ENCODE assay signal across 23 cellular contexts in the genomic region with DNA sequence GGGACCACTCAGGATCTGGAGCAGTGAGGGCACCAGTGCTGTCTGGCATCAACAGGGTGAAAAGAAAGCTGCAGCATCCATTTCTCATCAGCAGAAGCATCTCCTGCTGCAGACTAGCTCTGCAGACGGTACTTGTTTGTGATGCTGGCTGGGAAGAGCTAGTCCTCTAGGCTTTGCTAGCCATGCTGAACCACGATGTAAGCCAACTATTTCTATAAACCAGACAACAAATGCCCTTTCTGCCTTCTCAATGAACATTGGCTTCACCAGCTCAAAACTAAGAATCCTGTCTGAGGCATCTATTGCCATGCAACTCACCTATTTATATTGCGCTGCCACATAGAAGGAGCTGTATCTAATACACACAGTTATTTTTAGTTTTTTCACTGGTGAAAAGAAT.
DNase-seq lines count a peak whose midpoint lies in the region; ATAC-seq and TF ChIP-seq lines count a peak whose summit lies in the region.
"Had no signal": no experiment of that assay in that cellular context is flagged by ENCODE, and none has a peak within 500 bp of the region (broad histone marks: within the 10 kb centered on the region; RNA-seq: fewer than 3 reads in every experiment).

No MANE protein-coding gene starts in this region.

- H2AFZ ChIP-seq in H9 (ENCODE audit: low read length) = no peak overlapping the region
- H2AFZ ChIP-seq: parathyroid adenoma had no signal

- H3K4ac ChIP-seq in H9 (ENCODE audit: low read depth, low read length) = no peak overlapping the region

- no peaks in the 10 kb centered on the region for H3K9me3 Mint-ChIP-seq in H9
- H3K9me3 Mint-ChIP-seq: nephron progenitor cell; stimulated activated memory B cell treated with anti-CD40 and anti-IgM and Interleukin-4, amounts not matched to agents 10 μg/mL and 1 μg/mL and 100 μg/mL, for 72 hours had no signal

- TF ChIP-seq CTCF in H9 (conservative IDR thresholded peaks at IDR 0.05) = no peak

- peak overlapping the region; percentile 31 to 82 (median 40); a peak in 4 of 7 replicates for H3K27ac Mint-ChIP-seq in H9
- H3K27ac Mint-ChIP-seq: activated naive CD8-positive, alpha-beta T cell; stimulated activated memory B cell treated with anti-CD40 and anti-IgM and Interleukin-4, amounts not matched to agents 10 μg/mL and 1 μg/mL and 100 μg/mL, for 72 hours had no signal

- H3K56ac ChIP-seq in H9 (ENCODE audit: insufficient read length, low read depth, low read length) = no peak overlapping the region

- H2BK12ac ChIP-seq in H9 (ENCODE audit: insufficient read length, low read depth, low read length) = no peak overlapping the region

- no peaks in the 10 kb centered on the region for H3K27me3 Mint-ChIP-seq in H9 (ENCODE audit: low read depth)
- H3K27me3 Mint-ChIP-seq: stimulated activated memory B cell treated with anti-CD40 and anti-IgM and Interleukin-4, amounts not matched to agents 10 μg/mL and 1 μg/mL and 100 μg/mL, for 72 hours had no signal

- H3K4me3 ChIP-seq in endocrine pancreas (ENCODE audit: control insufficient read depth, insufficient read depth, low read length) = peak overlapping the region; percentile 53
- H3K4me3 ChIP-seq: mucosa of descending colon, sigmoid colon, testis, uterus had no signal

- no peak overlapping the region for H2BK5ac ChIP-seq in H9 (ENCODE audit: insufficient read length, low read length)

- no peaks in the 10 kb centered on the region for H3K79me1 ChIP-seq in H9 (ENCODE audit: insufficient read depth, low read depth, low read length, poor library complexity, severe bottlenecking)

- H3K4me2 ChIP-seq in H9 (ENCODE audit: insufficient read depth, insufficient read length, low read length) = no peak overlapping the region

- no peak overlapping the region for H3K14ac ChIP-seq in H9 (ENCODE audit: insufficient read depth, low read length)

- no peaks in the 10 kb centered on the region for H3K23me2 ChIP-seq in H9 (ENCODE audit: insufficient read length, low read depth, low read length, poor library complexity, severe bottlenecking)

- no peak overlapping the region for H3K23ac ChIP-seq in H9 (ENCODE audit: insufficient read length, low read depth, low read length)

- H4K8ac ChIP-seq in H9 (replicated peaks; ENCODE audit: insufficient read length, low read depth, low read length) = no peak overlapping the region

- no peak overlapping the region for H4K91ac ChIP-seq in H9 (ENCODE audit: insufficient read length, low read depth, low read length)

- peaks cover 44 to 46% of the 10 kb centered on the region in 2 experiments for H3K4me1 Mint-ChIP-seq in H9
- H3K4me1 Mint-ChIP-seq: stimulated activated memory B cell treated with anti-CD40 and anti-IgM and Interleukin-4, amounts not matched to agents 10 μg/mL and 1 μg/mL and 100 μg/mL, for 72 hours had no signal

- no peak overlapping the region for H3T11ph ChIP-seq in H9 (ENCODE audit: low read length)

- H3K36me3 Mint-ChIP-seq in H9 (ENCODE audit: insufficient read depth in 1 of 3, low read depth in 3 of 3) = peaks cover 0 to 2% (median 0%) of the 10 kb centered on the region in 3 experiments; a peak in 2 of 7 replicates
- H3K36me3 Mint-ChIP-seq: activated naive CD8-positive, alpha-beta T cell; stimulated activated memory B cell treated with anti-CD40 and anti-IgM and Interleukin-4, amounts not matched to agents 10 μg/mL and 1 μg/mL and 100 μg/mL, for 72 hours had no signal

- H4K5ac ChIP-seq in H9 (ENCODE audit: insufficient read length, low read depth, low read length) = no peak overlapping the region

- no peak for DNase-seq in H9
- DNase-seq in NCI-H69 (lab: John Stamatoyannopoulos, UW) = peak; percentile 19
- DNase-seq in renal cortical epithelial cell (ENCODE audit: low read depth) = peak; percentile 44
- no peak for DNase-seq in dedifferentiated amniotic fluid mesenchymal stem cell (ENCODE audit: extremely low spot score)
- DNase-seq: activated CD4-positive, alpha-beta T cell treated with anti-CD3 and anti-CD28 coated beads for 48 hours; activated CD8-positive, alpha-beta memory T cell treated with anti-CD3 and anti-CD28 coated beads for 24 hours; activated effector memory CD4-positive, alpha-beta T cell treated with Interleukin-2 at 50 U/mL for 16 hours; Calu3; central memory CD4-positive, alpha-beta T cell; NCI-H82; OCI-M1; sigmoid colon; stimulated activated CD4-positive, alpha-beta T cell treated with anti-CD3 and anti-CD28 coated beads, Interleukin-4, amount 100 ng/mL, for 4 hours; testis had no signal

- no peak overlapping the region for H2BK20ac ChIP-seq in H9 (ENCODE audit: low read depth, low read length, poor library complexity, severe bottlenecking)

- H4K20me1 ChIP-seq in H9 (ENCODE audit: control insufficient read depth, insufficient read depth, insufficient read length) = no peaks in the 10 kb centered on the region

- no peak overlapping the region for H2BK15ac ChIP-seq in H9 (ENCODE audit: low read depth, low read length)

- H2BK120ac ChIP-seq in H9 (ENCODE audit: low read depth, low read length, poor library complexity, severe bottlenecking) = no peak overlapping the region

- no peak overlapping the region for H3K4me3 Mint-ChIP-seq in H9
- H3K4me3 Mint-ChIP-seq: activated naive CD8-positive, alpha-beta T cell; nephron progenitor cell; stimulated activated memory B cell treated with anti-CD40 and anti-IgM and Interleukin-4, amounts not matched to agents 10 μg/mL and 1 μg/mL and 100 μg/mL, for 72 hours had no signal

- no peak overlapping the region for H3K18ac ChIP-seq in H9 (ENCODE audit: insufficient read length, low read depth, low read length)

- H3K27ac ChIP-seq in H9 (ENCODE audit: insufficient read length, low read depth, low read length) = no peak overlapping the region
- H3K27ac ChIP-seq: parathyroid adenoma, sigmoid colon, testis had no signal

- H3K4me1 ChIP-seq in H9 (ENCODE audit: insufficient read depth, low read length) = peaks cover 13% of the 10 kb centered on the region; the same call in 1 of the 2 replicates
- peaks cover 13% of the 10 kb centered on the region for H3K4me1 ChIP-seq in endocrine pancreas (ENCODE audit: control insufficient read depth, insufficient read depth, low read length)
- H3K4me1 ChIP-seq: parathyroid adenoma, testis had no signal

- H2AK5ac ChIP-seq in H9 (ENCODE audit: insufficient read length, low read length) = no peak overlapping the region

- WGBS in H9 (ENCODE audit: extremely low coverage, insufficient read length, low lambda C conversion rate) = no CpG with 5 or more reads among the region's 3 CpGs

- H3K9me3 ChIP-seq in H9 (ENCODE audit: control insufficient read depth, low read depth, low read length) (no peaks in the 10 kb centered on the region), endocrine pancreas (ENCODE audit: control insufficient read depth, low read length) (no peaks in the 10 kb centered on the region)
- H3K9me3 ChIP-seq: mucosa of descending colon, sigmoid colon, testis, uterus had no signal

- ATAC-seq in GM19324 (IDR thresholded peaks at IDR 0.05; ENCODE audit: low FRiP score, unreplicated experiment) = no peak
- no peak for ATAC-seq in GM21447 (IDR thresholded peaks at IDR 0.05; ENCODE audit: unreplicated experiment)
- ATAC-seq: mucosa of descending colon; stimulated activated memory B cell treated with anti-CD40 and anti-IgM and Interleukin-4, amounts not matched to agents 10 μg/mL and 1 μg/mL and 100 μg/mL, for 72 hours had no signal

- H3K36me3 ChIP-seq in endocrine pancreas (ENCODE audit: control insufficient read depth, insufficient read depth, low read length) = no peaks in the 10 kb centered on the region
- H3K36me3 ChIP-seq: sigmoid colon, uterus had no signal

- no peaks in the 10 kb centered on the region; the same call in 1 of the 2 replicates for H3K79me2 ChIP-seq in H9 (ENCODE audit: insufficient read depth, low read length)

- H3K27me3 ChIP-seq in H9 (ENCODE audit: insufficient read depth, low read length) (no peaks in the 10 kb centered on the region), endocrine pancreas (ENCODE audit: control insufficient read depth, insufficient read depth, low read length) (no peaks in the 10 kb centered on the region)
- H3K27me3 ChIP-seq: sigmoid colon, testis, uterus had no signal

- H3K9ac ChIP-seq in H9 (ENCODE audit: extremely low read depth, insufficient read length, low read length) (no peak overlapping the region), endocrine pancreas (ENCODE audit: control insufficient read depth, insufficient read depth, low read length) (no peak overlapping the region)
- H3K9ac ChIP-seq: parathyroid adenoma had no signal

Comparison
In these comparisons a context has a peak if more than half of its experiments do, and no peak if none do; other contexts are left out.
1. DNase-seq: peak in NCI-H69 (single experiment) and renal cortical epithelial cell (single experiment); none in H9 (single experiment) and dedifferentiated amniotic fluid mesenchymal stem cell (single experiment).